In the genomic region with DNA sequence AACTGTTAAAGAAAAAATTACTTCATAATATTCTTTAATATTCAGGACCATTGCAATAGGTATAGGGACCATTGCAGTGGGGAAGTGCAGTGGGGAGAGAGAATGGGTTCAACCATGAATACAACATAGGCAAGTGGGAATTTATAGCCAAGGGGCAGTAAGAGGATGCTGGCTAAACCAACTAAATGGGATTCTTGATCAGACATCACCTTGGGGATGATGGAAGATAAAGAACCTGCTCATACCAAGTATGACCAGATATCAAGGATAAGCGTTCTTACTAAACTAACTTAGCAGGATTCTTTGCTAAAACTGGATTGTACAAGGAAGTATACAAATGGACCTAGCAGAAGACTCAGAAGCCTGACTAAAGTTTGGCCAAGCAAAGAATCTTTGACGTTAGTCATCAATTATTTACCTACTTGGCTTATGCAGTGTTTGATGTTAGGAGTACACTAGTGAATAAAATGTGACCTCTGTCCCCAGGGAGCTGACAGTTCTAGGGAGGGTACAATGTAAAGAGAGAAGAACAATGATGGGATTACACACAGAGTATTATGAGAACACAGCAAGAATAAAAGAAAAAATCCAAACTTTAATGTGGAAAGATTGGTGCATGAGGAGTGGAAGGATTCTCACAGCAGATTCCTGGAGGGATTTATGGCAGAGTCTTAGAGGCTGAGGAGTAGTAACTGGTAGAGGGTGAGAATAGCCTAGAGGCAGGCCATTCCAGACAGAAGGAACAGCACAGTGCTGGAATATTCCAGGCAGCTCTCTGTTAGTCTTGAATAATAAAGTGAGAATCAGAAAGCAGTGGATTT, we compare ENCODE assay signal across 19 cellular contexts. TPM values are rescaled to one million over a fixed set of nuclear protein-coding genes. Genes with fewer than 3 reads are reported as not detected.
DNase-seq lines count a peak whose midpoint lies in the region; ATAC-seq and TF ChIP-seq lines count a peak whose summit lies in the region.
"Had no signal": no experiment of that assay in that cellular context is flagged by ENCODE, and none has a peak within 500 bp of the region (broad histone marks: within the 10 kb centered on the region; RNA-seq: fewer than 3 reads in every experiment).

No MANE protein-coding gene starts in this region.

- 50 to 53% methylated on average over 2 of the region's 2 CpGs for WGBS in GM23248 (ENCODE audit: low coverage in 1 of 2, low lambda C conversion rate in 2 of 2, missing lambda C conversion rate in 2 of 2), 2 experiments
- no CpG with 5 or more reads among the region's 2 CpGs for WGBS in trophoblast cell (ENCODE audit: extremely low coverage, insufficient coverage, insufficient read length)

- no peak overlapping the region for H2BK120ac ChIP-seq in trophoblast cell (ENCODE audit: insufficient read depth, low read length, poor library complexity)

- CTCF ChIA-PET in PC-9 (lab: Charles Lee), result no interaction called here
- CTCF ChIA-PET in activated CD8-positive, alpha-beta T cell treated with anti-CD3 and anti-CD28 coated beads, Interleukin-2, amount 10 ng/mL, durations not matched to agents 7 days and 5 days (lab: Charles Lee), result no interaction called here

- H3K36me3 ChIP-seq in GM23248 (ENCODE audit: low read depth) (no peaks in the 10 kb centered on the region), PC-9 (ENCODE audit: low read depth) (no peaks in the 10 kb centered on the region), left ventricle myocardium inferior (no peaks in the 10 kb centered on the region), trophoblast cell (ENCODE audit: control insufficient read depth in 1 of 2, insufficient read depth in 2 of 2, low read length in 2 of 2) (no peaks in the 10 kb centered on the region)
- H3K36me3 ChIP-seq: BLaER1 treated with 17β-estradiol and CSF1 and Interleukin-3, amounts not matched to agents 10 nM and 100 nM; tibial artery had no signal

- peaks cover 13% of the 10 kb centered on the region for H3K4me1 Mint-ChIP-seq in mesothelial cell of epicardium
- no peaks in the 10 kb centered on the region for H3K4me1 Mint-ChIP-seq in activated CD8-positive, alpha-beta T cell treated with anti-CD3 and anti-CD28 coated beads, Interleukin-2, amount 10 ng/mL, durations not matched to agents 7 days and 5 days (ENCODE audit: low read depth)
- H3K4me1 Mint-ChIP-seq: activated CD8-positive, alpha-beta memory T cell treated with anti-CD3 and anti-CD28 coated beads, Interleukin-2, amount 10 ng/mL, durations not matched to agents 7 days and 5 days had no signal

- no peak overlapping the region for H4K91ac ChIP-seq in trophoblast cell (ENCODE audit: low read depth, low read length)

- no peak overlapping the region for H3K18ac ChIP-seq in trophoblast cell (ENCODE audit: low read length)

- H3K27ac Mint-ChIP-seq in mesothelial cell of epicardium, result no peak overlapping the region
- no peak overlapping the region for H3K27ac Mint-ChIP-seq in activated CD8-positive, alpha-beta T cell treated with anti-CD3 and anti-CD28 coated beads, Interleukin-2, amount 10 ng/mL, durations not matched to agents 7 days and 5 days
- H3K27ac Mint-ChIP-seq: activated CD8-positive, alpha-beta memory T cell treated with anti-CD3 and anti-CD28 coated beads, Interleukin-2, amount 10 ng/mL, durations not matched to agents 7 days and 5 days; dendritic cell treated with granulocyte-macrophage colony-stimulating factor and Interleukin-4, amounts not matched to agents 40 ng/mL and 50 ng/mL, for 4 days had no signal

- H4K20me1 ChIP-seq in GM23248 (ENCODE audit: insufficient read depth), result no peaks in the 10 kb centered on the region
- no peaks in the 10 kb centered on the region for H4K20me1 ChIP-seq in PC-9 (ENCODE audit: insufficient read depth)
- H4K20me1 ChIP-seq: BLaER1 treated with 17β-estradiol and CSF1 and Interleukin-3, amounts not matched to agents 10 nM and 100 nM had no signal

- no peaks in the 10 kb centered on the region for H3K9me2 ChIP-seq in GM23248 (ENCODE audit: insufficient read depth)
- no peaks in the 10 kb centered on the region for H3K9me2 ChIP-seq in PC-9 (ENCODE audit: insufficient read depth)

- H3K36me3 Mint-ChIP-seq in mesothelial cell of epicardium, result no peaks in the 10 kb centered on the region
- no peaks in the 10 kb centered on the region for H3K36me3 Mint-ChIP-seq in activated CD8-positive, alpha-beta T cell treated with anti-CD3 and anti-CD28 coated beads, Interleukin-2, amount 10 ng/mL, durations not matched to agents 7 days and 5 days (ENCODE audit: low read depth)
- H3K36me3 Mint-ChIP-seq: activated CD8-positive, alpha-beta memory T cell treated with anti-CD3 and anti-CD28 coated beads, Interleukin-2, amount 10 ng/mL, durations not matched to agents 7 days and 5 days had no signal

- H3K27me3 Mint-ChIP-seq in mesothelial cell of epicardium (ENCODE audit: low read depth), result no peaks in the 10 kb centered on the region
- H3K27me3 Mint-ChIP-seq in activated CD8-positive, alpha-beta T cell treated with anti-CD3 and anti-CD28 coated beads, Interleukin-2, amount 10 ng/mL, durations not matched to agents 7 days and 5 days (ENCODE audit: low read depth), result peaks cover 6% of the 10 kb centered on the region

- H3K4me3 ChIP-seq in GM23248 (no peak overlapping the region), PC-9 (no peak overlapping the region), left ventricle myocardium inferior (no peak overlapping the region), trophoblast cell (ENCODE audit: low read depth, low read length) (no peak overlapping the region)
- H3K4me3 ChIP-seq: BLaER1 treated with 17β-estradiol and CSF1 and Interleukin-3, amounts not matched to agents 10 nM and 100 nM; tibial artery had no signal

- H3K9me3 ChIP-seq in GM23248 (ENCODE audit: low read depth), result no peaks in the 10 kb centered on the region
- H3K9me3 ChIP-seq in PC-9 (ENCODE audit: insufficient read depth, low read depth), result no peaks in the 10 kb centered on the region
- H3K9me3 ChIP-seq in left ventricle myocardium inferior (replicated peaks), result no peaks in the 10 kb centered on the region
- no peaks in the 10 kb centered on the region for H3K9me3 ChIP-seq in trophoblast cell (ENCODE audit: insufficient read depth, low read depth, low read length)
- H3K9me3 ChIP-seq: BLaER1 treated with 17β-estradiol and CSF1 and Interleukin-3, amounts not matched to agents 10 nM and 100 nM; tibial artery had no signal

- no peak overlapping the region for H3K9ac ChIP-seq in GM23248
- H3K9ac ChIP-seq in trophoblast cell (ENCODE audit: low read length), result no peak overlapping the region
- H3K9ac ChIP-seq: BLaER1 treated with 17β-estradiol and CSF1 and Interleukin-3, amounts not matched to agents 10 nM and 100 nM had no signal

- H2BK12ac ChIP-seq in trophoblast cell (ENCODE audit: low read length), result peak overlapping the region; percentile 80

- POLR2A ChIA-PET in PC-9 (lab: Charles Lee; ENCODE audit: unreplicated experiment), result no interaction called here
- POLR2A ChIA-PET in activated CD8-positive, alpha-beta T cell treated with anti-CD3 and anti-CD28 coated beads, Interleukin-2, amount 10 ng/mL, durations not matched to agents 7 days and 5 days (lab: Charles Lee), result no interaction called here

- peaks cover 8% of the 10 kb centered on the region for H3K4me1 ChIP-seq in GM23248 (ENCODE audit: insufficient read depth)
- H3K4me1 ChIP-seq in PC-9 (replicated peaks; ENCODE audit: insufficient read depth), result peaks cover 16% of the 10 kb centered on the region
- peaks cover 12% of the 10 kb centered on the region for H3K4me1 ChIP-seq in left ventricle myocardium inferior
- peaks cover 5% of the 10 kb centered on the region in 2 experiments for H3K4me1 ChIP-seq in trophoblast cell (ENCODE audit: control insufficient read depth in 1 of 2, insufficient read depth in 2 of 2, low read length in 2 of 2)
- H3K4me1 ChIP-seq: tibial artery had no signal

- no peak overlapping the region for H3K4me3 Mint-ChIP-seq in mesothelial cell of epicardium
- H3K4me3 Mint-ChIP-seq in activated CD8-positive, alpha-beta T cell treated with anti-CD3 and anti-CD28 coated beads, Interleukin-2, amount 10 ng/mL, durations not matched to agents 7 days and 5 days, result no peak overlapping the region
- H3K4me3 Mint-ChIP-seq: activated CD8-positive, alpha-beta memory T cell treated with anti-CD3 and anti-CD28 coated beads, Interleukin-2, amount 10 ng/mL, durations not matched to agents 7 days and 5 days; dendritic cell treated with granulocyte-macrophage colony-stimulating factor and Interleukin-4, amounts not matched to agents 40 ng/mL and 50 ng/mL, for 4 days; neural crest cell had no signal

- H3K23ac ChIP-seq in trophoblast cell (ENCODE audit: low read length), result no peak overlapping the region

- H2AFZ ChIP-seq in GM23248 (no peak overlapping the region), PC-9 (no peak overlapping the region), trophoblast cell (ENCODE audit: insufficient read depth, low read length, poor library complexity) (no peak overlapping the region)

- peaks cover 2% of the 10 kb centered on the region for H3K79me1 ChIP-seq in trophoblast cell (ENCODE audit: low read length)

- in situ Hi-C loops in GM23248 (cut with MboI), result no loop called here

- H3K14ac ChIP-seq in trophoblast cell (ENCODE audit: low read length), result no peak overlapping the region

- no peak overlapping the region for H3K4me2 ChIP-seq in GM23248 (ENCODE audit: unreplicated experiment)
- H3K4me2 ChIP-seq in PC-9, result peak overlapping the region; percentile 40
- no peak overlapping the region for H3K4me2 ChIP-seq in trophoblast cell (ENCODE audit: low read length)
- H3K4me2 ChIP-seq: BLaER1 treated with 17β-estradiol and CSF1 and Interleukin-3, amounts not matched to agents 10 nM and 100 nM had no signal

- no peak overlapping the region for H4K8ac ChIP-seq in trophoblast cell (ENCODE audit: low read depth, low read length)

- BruUV-seq in PC-9 (replicated peaks; lab: Mats Ljungman, UMichigan), result no TSS peak

- H3K27me3 ChIP-seq in GM23248 (replicated peaks; ENCODE audit: insufficient read depth) (no peaks in the 10 kb centered on the region), PC-9 (ENCODE audit: insufficient read depth, low read depth) (no peaks in the 10 kb centered on the region), left ventricle myocardium inferior (ENCODE audit: low read depth) (no peaks in the 10 kb centered on the region), trophoblast cell (ENCODE audit: insufficient read depth, low read length) (no peaks in the 10 kb centered on the region)
- H3K27me3 ChIP-seq: BLaER1 treated with 17β-estradiol and CSF1 and Interleukin-3, amounts not matched to agents 10 nM and 100 nM; tibial artery had no signal

- TF ChIP-seq CTCF in PC-9 (conservative IDR thresholded peaks at IDR 0.05) (no peak), left ventricle myocardium inferior (IDR thresholded peaks at IDR 0.05; ENCODE audit: borderline replicate concordance) (no peak), mesothelial cell of epicardium (IDR thresholded peaks at IDR 0.05; ENCODE audit: unreplicated experiment) (no peak)

- no peak overlapping the region for H2BK5ac ChIP-seq in trophoblast cell (ENCODE audit: low read depth, low read length, poor library complexity)

- no peak overlapping the region for H3K4ac ChIP-seq in trophoblast cell (ENCODE audit: low read depth, low read length)

- H3K27ac ChIP-seq in GM23248 (no peak overlapping the region), PC-9 (peak overlapping the region; percentile 32; the same call in 1 of the 2 replicates), left ventricle myocardium inferior (replicated peaks) (peak overlapping the region; percentile 68), trophoblast cell (ENCODE audit: low read depth, low read length) (no peak overlapping the region)
- H3K27ac ChIP-seq: BLaER1 treated with 17β-estradiol and CSF1 and Interleukin-3, amounts not matched to agents 10 nM and 100 nM; tibial artery had no signal

- DNase-seq in GM23248, result peak; percentile 13
- peak in 1 of 2 experiments; percentile 87 for DNase-seq in PC-9
- no peak for DNase-seq in left ventricle myocardium inferior
- DNase-seq in trophoblast cell, result peak; percentile 77 to 97
- no peak for DNase-seq in activated CD4-positive, alpha-beta T cell treated with anti-CD3 and anti-CD28 coated beads for 4 hours
- DNase-seq in stimulated activated CD4-positive, alpha-beta T cell treated with anti-CD3 and anti-CD28 coated beads, Interleukin-4, amount 100 ng/mL, for 1 hour, result no peak
- DNase-seq in mesothelial cell of epicardium (ENCODE audit: low spot score in 2 of 2, unreplicated experiment in 2 of 2), result no peak
- no peak for DNase-seq in activated CD8-positive, alpha-beta T cell treated with anti-CD3 and anti-CD28 coated beads, Interleukin-2, amount 10 ng/mL, durations not matched to agents 7 days and 5 days
- DNase-seq: activated CD8-positive, alpha-beta memory T cell treated with anti-CD3 and anti-CD28 coated beads, Interleukin-2, amount 10 ng/mL, durations not matched to agents 7 days and 5 days; activated gamma-delta T cell; DMS79 treated with DMSO at 0.1 percent for 48 hours; GOT3; mammary epithelial cell; NCI-H1048; T-helper 1 cell; tibial artery had no signal

- no peak for ATAC-seq in activated CD8-positive, alpha-beta T cell treated with anti-CD3 and anti-CD28 coated beads, Interleukin-2, amount 10 ng/mL, durations not matched to agents 7 days and 5 days
- ATAC-seq: activated CD8-positive, alpha-beta memory T cell treated with anti-CD3 and anti-CD28 coated beads, Interleukin-2, amount 10 ng/mL, durations not matched to agents 7 days and 5 days had no signal

- H3F3A ChIP-seq in GM23248 (ENCODE audit: insufficient read depth), result 0 out of 2 replicates have a peak, but pooled peaks cover 4% of the 10 kb centered on the region
- peaks cover 13% of the 10 kb centered on the region for H3F3A ChIP-seq in PC-9 (ENCODE audit: insufficient read depth, low read depth)

- H3K79me2 ChIP-seq in GM23248 (ENCODE audit: insufficient read depth) (no peaks in the 10 kb centered on the region), PC-9 (ENCODE audit: low read depth) (no peaks in the 10 kb centered on the region), trophoblast cell (ENCODE audit: control insufficient read depth, insufficient read depth, low read length, poor library complexity) (no peaks in the 10 kb centered on the region)

- H3K9me3 Mint-ChIP-seq in mesothelial cell of epicardium, result peaks cover 12% of the 10 kb centered on the region
- no peaks in the 10 kb centered on the region for H3K9me3 Mint-ChIP-seq in activated CD8-positive, alpha-beta T cell treated with anti-CD3 and anti-CD28 coated beads, Interleukin-2, amount 10 ng/mL, durations not matched to agents 7 days and 5 days (ENCODE audit: insufficient read depth)
- H3K9me3 Mint-ChIP-seq: dendritic cell treated with granulocyte-macrophage colony-stimulating factor and Interleukin-4, amounts not matched to agents 40 ng/mL and 50 ng/mL, for 4 days had no signal

- intact Hi-C loops in PC-9 (cut with micrococcal nuclease; ENCODE audit: unreplicated experiment) (no loop called here), left ventricle myocardium inferior (cut with micrococcal nuclease) (no loop called here)

- no peak overlapping the region for H4K12ac ChIP-seq in trophoblast cell (ENCODE audit: low read depth, low read length)

- H2AK5ac ChIP-seq in trophoblast cell (ENCODE audit: low read length), result no peak overlapping the region

RNA-seq across cellular contexts. Expression of a gene that starts 54.7 kb away (rescaled TPM):
- total RNA-seq in GM23248 (2014; rRNA removed; shearing (Covaris generic)), result 0.22 TPM in 1 of 2 replicates, not detected in the other
- 0.35 and 0.59 TPM in 2 replicates for polyA plus RNA-seq in GM23248 (2016; fragmentation: Nextera tagmentation; extraction: Ambion mirVana)
- total RNA-seq in PC-9 (2021) (not detected in 2 replicates), left ventricle myocardium inferior (843 TPM), mesothelial cell of epicardium (0.14 to 0.16 TPM (median 0.16 TPM) in 3 replicates)
- polyA plus RNA-seq in trophoblast cell (2013), result 0.03 and 0.06 TPM in 2 replicates
- total RNA-seq in activated CD8-positive, alpha-beta T cell treated with anti-CD3 and anti-CD28 coated beads, Interleukin-2, amount 10 ng/mL, durations not matched to agents 7 days and 5 days, result not detected
- total RNA-seq: activated CD8-positive, alpha-beta memory T cell treated with anti-CD3 and anti-CD28 coated beads, Interleukin-2, amount 10 ng/mL, durations not matched to agents 7 days and 5 days; mammary epithelial cell; neural crest cell had no signal
- polyA plus RNA-seq: mammary epithelial cell had no signal

Comparison
In these comparisons a context has a peak if more than half of its experiments do, and no peak if none do; other contexts are left out.
1. DNase-seq: peak in GM23248 (single experiment) and trophoblast cell (2 of 2); none in left ventricle myocardium inferior (single experiment), activated CD4-positive, alpha-beta T cell treated with anti-CD3 and anti-CD28 coated beads for 4 hours (0 of 2), stimulated activated CD4-positive, alpha-beta T cell treated with anti-CD3 and anti-CD28 coated beads, Interleukin-4, amount 100 ng/mL, for 1 hour (single experiment), mesothelial cell of epicardium (0 of 2) and activated CD8-positive, alpha-beta T cell treated with anti-CD3 and anti-CD28 coated beads, Interleukin-2, amount 10 ng/mL, durations not matched to agents 7 days and 5 days (single experiment).
2. H3K27ac ChIP-seq: peak in PC-9 (single experiment) and left ventricle myocardium inferior (single experiment); none in GM23248 (single experiment) and trophoblast cell (single experiment).
3. RNA of a gene that starts 54.7 kb away (total RNA-seq): 843 TPM in left ventricle myocardium inferior (single experiment); 0.22 TPM in GM23248, 0.14 to 0.16 TPM in mesothelial cell of epicardium, not detected in PC-9 and not detected in activated CD8-positive, alpha-beta T cell treated with anti-CD3 and anti-CD28 coated beads, Interleukin-2, amount 10 ng/mL, durations not matched to agents 7 days and 5 days; every median in the first group is over 100 times any median in the second.